ENCODE assay signal across 23 cellular contexts in genomic region chrX:68419934-68420333, GRCh38. TPM values are rescaled to one million over a fixed set of nuclear protein-coding genes. Genes with fewer than 3 reads are reported as not detected.
DNase-seq lines count a peak whose midpoint lies in the region; ATAC-seq and TF ChIP-seq lines count a peak whose summit lies in the region.
"Had no signal": no experiment of that assay in that cellular context is flagged by ENCODE, and none has a peak within 500 bp of the region (broad histone marks: within the 10 kb centered on the region; RNA-seq: fewer than 3 reads in every experiment).

No MANE protein-coding gene starts in this region.

- intact Hi-C loops in lower lobe of right lung (cut with DNase I) = no loop called here

- DNase-seq in NB4 (ENCODE audit: low read depth) (peak; percentile 2), lower lobe of right lung (no peak), NCI-H2107 treated with DMSO at 0.1 percent for 48 hours (lab: John Stamatoyannopoulos, UW; ENCODE audit: unreplicated experiment) (no peak), GM03348 (ENCODE audit: low spot score) (no peak)
- no peak for DNase-seq in activated CD4-positive, alpha-beta T cell treated with anti-CD3 and anti-CD28 coated beads for 4 hours
- DNase-seq in effector CD4-positive, alpha-beta T cell = no peak
- DNase-seq: activated CD4-positive, CD25-positive, alpha-beta regulatory T cell treated with anti-CD3 and anti-CD28 coated beads, Interleukin-2, amount 50 U/mL, for 72 hours; activated CD8-positive, alpha-beta memory T cell treated with anti-CD3 and anti-CD28 coated beads for 24 hours; activated naive CD4-positive, alpha-beta T cell; activated T-cell treated with anti-CD3 and anti-CD28 coated beads, Interleukin-2, amount 50 U/mL, for 24 hours; CD8-positive, alpha-beta T cell; DMS53; GDM1; hypothalamus; NCI-H1417 treated with DMSO at 0.1 percent for 48 hours; NCI-H510A; small intestine; stimulated activated CD4-positive, alpha-beta T cell treated with anti-CD3 and anti-CD28 coated beads, Interleukin-2, amount 100 ng/mL, for 48 hours; stimulated activated naive CD4-positive, alpha-beta T cell had no signal

- peaks cover 25% of the 10 kb centered on the region for H3K4me1 ChIP-seq in lower lobe of right lung

- ATAC-seq in GM18907 (IDR thresholded peaks at IDR 0.05; ENCODE audit: unreplicated experiment) (peak; percentile 82), HG02938 (IDR thresholded peaks at IDR 0.05; ENCODE audit: unreplicated experiment) (peak; percentile 56), lower lobe of right lung (peak; percentile 28 to 41)
- ATAC-seq: CD8-positive, alpha-beta T cell had no signal

- no peak for TF ChIP-seq CTCF in NB4 (IDR thresholded peaks at IDR 0.05; ENCODE audit: low read depth, low read length)
- TF ChIP-seq CTCF in lower lobe of right lung (IDR thresholded peaks at IDR 0.05) = no peak

- no peak for TF ChIP-seq POLR2A in NB4 (IDR thresholded peaks at IDR 0.05; ENCODE audit: extremely low read depth, insufficient read length)

- no peaks in the 10 kb centered on the region for H3K36me3 ChIP-seq in lower lobe of right lung
- H3K36me3 ChIP-seq: esophagus muscularis mucosa, thoracic aorta had no signal

- H3K27ac ChIP-seq in lower lobe of right lung = no peak overlapping the region
- H3K27ac ChIP-seq: thoracic aorta had no signal

- H3K27me3 ChIP-seq in lower lobe of right lung (ENCODE audit: low read depth) = no peaks in the 10 kb centered on the region
- H3K27me3 ChIP-seq: esophagus muscularis mucosa had no signal

- H3K4me3 ChIP-seq in NB4 (ENCODE audit: low read depth, low read length) = no peak overlapping the region
- H3K4me3 ChIP-seq in lower lobe of right lung = no peak overlapping the region
- H3K4me3 ChIP-seq: esophagus muscularis mucosa, thoracic aorta had no signal

- no peaks in the 10 kb centered on the region for H3K9me3 ChIP-seq in lower lobe of right lung
- H3K9me3 ChIP-seq: esophagus muscularis mucosa, thoracic aorta had no signal

RNA-seq across cellular contexts. Expression of gene OPHN1, which starts 13.4 kb away (rescaled TPM):
- 10.7 TPM for total RNA-seq in lower lobe of right lung
